In genomic region chr16:353404-354285, GRCh38 we compare ENCODE assay signal across 8 cellular contexts. TPM values are rescaled to one million over a fixed set of nuclear protein-coding genes. Genes with fewer than 3 reads are reported as not detected.
A peak's percentile ranks its signal among the peaks of the same experiment; 100 is the strongest.
DNase-seq lines count a peak whose midpoint lies in the region; ATAC-seq and TF ChIP-seq lines count a peak whose summit lies in the region.

No MANE protein-coding gene starts in this region.

- ATAC-seq in HCT116 (no peak), WTC11 (peak; percentile 4), GM21825 (IDR thresholded peaks at IDR 0.05; ENCODE audit: unreplicated experiment) (no peak)
- ATAC-seq in stimulated activated naive CD8-positive, alpha-beta T cell treated with anti-CD3 and anti-CD28 coated beads, Interleukin-15, amount 100 ng/mL, for 72 hours = no peak

- RAD21 ChIA-PET in HCT116 (lab: Charles Lee; ENCODE audit: low non-redundant PET in 1 of 2, low total read pairs in 2 of 2, uncharacterized antibody in 2 of 2, unreplicated experiment in 2 of 2) = interaction anchor here in 1 of 2 experiments (1.0 kb wide), 1 partner anchor 8 kb away, joined by 6 read pairs; no protein-coding TSS in a partner anchor

- H3K36me3 Mint-ChIP-seq in WTC11 = peaks cover 6% of the 10 kb centered on the region; the same call in 1 of the 2 replicates

- H3K27me3 Mint-ChIP-seq in WTC11 (ENCODE audit: low read depth) = no peaks in the 10 kb centered on the region; the same call in 1 of the 2 replicates
- H3K27me3 Mint-ChIP-seq in stimulated activated naive CD8-positive, alpha-beta T cell treated with anti-CD3 and anti-CD28 coated beads, Interleukin-15, amount 100 ng/mL, for 72 hours = no peaks in the 10 kb centered on the region

- TF ChIP-seq POLR2A in HCT116 (IDR thresholded peaks at IDR 0.05; ENCODE audit: borderline replicate concordance, extremely low read depth, insufficient read depth, insufficient read length) = no peak

- H3K9me3 Mint-ChIP-seq in WTC11 = no peaks in the 10 kb centered on the region
- no peaks in the 10 kb centered on the region for H3K9me3 Mint-ChIP-seq in stimulated activated naive CD8-positive, alpha-beta T cell treated with anti-CD3 and anti-CD28 coated beads, Interleukin-15, amount 100 ng/mL, for 72 hours

- CTCF ChIA-PET in HCT116 (lab: Charles Lee) = interaction anchor here (0.6 to 1.3 kb wide), 6 partner anchors 9 to 257 kb away, joined by 3 to 10 read pairs (median 4); partner anchors contain the start of gene MRPL28
- CTCF ChIA-PET in WTC11 (lab: Charles Lee) = interaction anchor here (0.6 to 2.8 kb wide), 66 partner anchors 9 to 616 kb away, joined by 3 to 42 read pairs (median 5); partner anchors contain the start of genes ARHGDIG, FAM234A, HBM and LUC7L

- TF ChIP-seq RAD21 in HCT116 (IDR thresholded peaks at IDR 0.05; ENCODE audit: low read depth) = no peak

- intact Hi-C loops in HCT116 (cut with micrococcal nuclease) = loop anchor here (5.0 kb wide), 1 partner anchor 126 kb away; the partner anchor contains the start of gene LUC7L

- H3K27me3 ChIP-seq in HCT116 (ENCODE audit: insufficient read depth, low read length) (no peaks in the 10 kb centered on the region), iPS-15b (ENCODE audit: control insufficient read depth, insufficient read depth, low read length) (no peaks in the 10 kb centered on the region)

- H3K9me3 ChIP-seq in HCT116 (ENCODE audit: control insufficient read depth in 1 of 2, insufficient read depth in 1 of 2, low read depth in 1 of 2, low read length in 2 of 2) (no peaks in the 10 kb centered on the region), iPS-15b (ENCODE audit: control insufficient read depth, insufficient read depth, low read length) (no peaks in the 10 kb centered on the region)

- H3K4me2 ChIP-seq in HCT116 (ENCODE audit: low read length) = peak overlapping the region; percentile 65

- BruUV-seq in HCT116 (replicated peaks; lab: Mats Ljungman, UMichigan) = no TSS peak

- TF ChIP-seq CTCF in HCT116 (IDR thresholded peaks at IDR 0.05 in 2 of 3, conservative IDR thresholded peaks at IDR 0.05 in 1 of 3; ENCODE audit: borderline replicate concordance in 1 of 3, insufficient read depth in 1 of 3, low read depth in 2 of 3, low read length in 2 of 3) (no peak), WTC11 (IDR thresholded peaks at IDR 0.05) (no peak)

- peak overlapping the region; percentile 26 to 45 for H3K4me3 ChIP-seq in HCT116 (replicated peaks in 1 of 2; ENCODE audit: low read depth in 1 of 2, low read length in 2 of 2)
- H3K4me3 ChIP-seq in iPS-15b (ENCODE audit: low read depth, low read length) = peak overlapping the region; percentile 47

- POLR2A ChIA-PET in HCT116 (lab: Charles Lee) = interaction anchor here (0.7 to 1.0 kb wide), 2 partner anchors 17 to 124 kb away, joined by 3 read pairs; partner anchors contain the start of gene MRPL28
- POLR2A ChIA-PET in WTC11 (lab: Charles Lee) = interaction anchor here (1.0 to 1.2 kb wide), 3 partner anchors 16 to 300 kb away, joined by 3 to 5 read pairs (median 4); partner anchors contain the start of genes POLR3K and SNRNP25

- no peaks in the 10 kb centered on the region for H4K20me1 ChIP-seq in HCT116 (ENCODE audit: insufficient read depth)

- H3K9ac ChIP-seq in HCT116 (ENCODE audit: low read length) (peak overlapping the region; percentile 39), iPS-15b (ENCODE audit: low read depth, low read length) (peak overlapping the region; percentile 47)

- peaks cover 6% of the 10 kb centered on the region for H3K4me1 Mint-ChIP-seq in WTC11
- peaks cover 52% of the 10 kb centered on the region for H3K4me1 Mint-ChIP-seq in stimulated activated naive CD8-positive, alpha-beta T cell treated with anti-CD3 and anti-CD28 coated beads, Interleukin-15, amount 100 ng/mL, for 72 hours

- no peak overlapping the region for H2AFZ ChIP-seq in HCT116 (ENCODE audit: low read depth, low read length, poor library complexity, severe bottlenecking)

- H3K4me1 ChIP-seq in HCT116 (ENCODE audit: control insufficient read depth in 1 of 2, insufficient read depth in 2 of 2, low read length in 2 of 2) (peaks cover 2 to 7% of the 10 kb centered on the region in 2 experiments; a peak in 1 of 4 replicates), iPS-15b (ENCODE audit: control insufficient read depth, insufficient read depth, low read length) (no peaks in the 10 kb centered on the region)

- DNase-seq in HCT116 (ENCODE audit: low read depth, low spot score) = no peak
- DNase-seq in WTC11 (ENCODE audit: low spot score) = no peak
- DNase-seq in stimulated activated naive CD8-positive, alpha-beta T cell treated with anti-CD3 and anti-CD28 coated beads, Interleukin-15, amount 100 ng/mL, for 72 hours = no peak
- no peak for DNase-seq in midbrain (lab: John Stamatoyannopoulos, UW)
- DNase-seq in NCI-H128 (lab: John Stamatoyannopoulos, UW; ENCODE audit: unreplicated experiment) = no peak
- DNase-seq in NAMALWA (ENCODE audit: low spot score) = no peak

- H3K4me3 Mint-ChIP-seq in WTC11 = peak overlapping the region; percentile 55
- peak overlapping the region; percentile 10 to 45 for H3K4me3 Mint-ChIP-seq in stimulated activated naive CD8-positive, alpha-beta T cell treated with anti-CD3 and anti-CD28 coated beads, Interleukin-15, amount 100 ng/mL, for 72 hours

- no peak overlapping the region for H3K27ac Mint-ChIP-seq in WTC11
- H3K27ac Mint-ChIP-seq in stimulated activated naive CD8-positive, alpha-beta T cell treated with anti-CD3 and anti-CD28 coated beads, Interleukin-15, amount 100 ng/mL, for 72 hours = peak overlapping the region in 1 of 2 donors; percentile 75

- peak overlapping the region; percentile 53; the same call in 1 of the 2 replicates for H3K27ac ChIP-seq in HCT116 (ENCODE audit: low read depth, low read length)

- peaks cover 28% of the 10 kb centered on the region for H3K79me2 ChIP-seq in HCT116 (ENCODE audit: insufficient read depth, low read length)

- no peaks in the 10 kb centered on the region for H3K9me2 ChIP-seq in HCT116 (ENCODE audit: insufficient read depth)

- H3K36me3 ChIP-seq in HCT116 (ENCODE audit: control insufficient read depth in 1 of 2, insufficient read depth in 2 of 2, low read length in 2 of 2) (0 out of 4 replicates have a peak, but pooled peaks cover 0 to 4% of the 10 kb centered on the region in 2 experiments), iPS-15b (ENCODE audit: control insufficient read depth, insufficient read depth, low read length) (no peaks in the 10 kb centered on the region)

TF ChIP-seq in HCT116, 20 proteins besides CTCF, POLR2A, EP300 and RAD21:
- TF ChIP-seq TCF7L2 (IDR thresholded peaks at IDR 0.05; ENCODE audit: borderline replicate concordance, extremely low read depth, insufficient read depth, insufficient read length) (no peak), ATF3 (IDR thresholded peaks at IDR 0.05) (no peak), SP1 (IDR thresholded peaks at IDR 0.05; ENCODE audit: low read depth) (no peak)

TF ChIP-seq in WTC11, 78 proteins besides CTCF, POLR2A, EP300 and RAD21 (continues in another document):
- TF ChIP-seq NR3C1 (CRISPR knock-in tag; conservative IDR thresholded peaks at IDR 0.05; ENCODE audit: low read depth) (no peak), STAT6 (CRISPR knock-in tag; conservative IDR thresholded peaks at IDR 0.05; ENCODE audit: low read depth) (no peak), CDX4 (CRISPR knock-in tag; IDR thresholded peaks at IDR 0.05; ENCODE audit: borderline replicate concordance) (no peak), CBFB (CRISPR knock-in tag; IDR thresholded peaks at IDR 0.05; ENCODE audit: low read depth) (no peak), EMX1 (CRISPR knock-in tag; IDR thresholded peaks at IDR 0.05) (no peak), ZNF317 (CRISPR knock-in tag; IDR thresholded peaks at IDR 0.05; ENCODE audit: borderline replicate concordance, low read depth) (no peak), ZNF671 (CRISPR knock-in tag; IDR thresholded peaks at IDR 0.05) (no peak), IRF2 (CRISPR knock-in tag; IDR thresholded peaks at IDR 0.05; ENCODE audit: borderline replicate concordance, low read depth) (no peak), ESRRA (CRISPR knock-in tag; IDR thresholded peaks at IDR 0.05; ENCODE audit: borderline replicate concordance) (no peak)

RNA-seq across cellular contexts. Expression of gene AXIN1, which starts 1.1 kb away (rescaled TPM):
- total RNA-seq in HCT116 (2021; ENCODE audit: unreplicated experiment) (20.2 TPM), WTC11 (2021) (48.0 to 50.3 TPM (median 48.9 TPM) in 3 replicates)
- 17.4 and 20.0 TPM in 2 replicates for polyA plus RNA-seq in HCT116 (2012)

RNA-seq across cellular contexts. Expression of gene MRPL28, which starts 16.7 kb away (rescaled TPM):
- 61.4 TPM for total RNA-seq in HCT116 (2021; ENCODE audit: unreplicated experiment)
- 68.8 and 76.4 TPM in 2 replicates for polyA plus RNA-seq in HCT116 (2012)
- 119 to 144 TPM (median 140 TPM) in 3 replicates for total RNA-seq in WTC11 (2021)

RNA-seq across cellular contexts. Expression of gene PGAP6, which starts 28.1 kb away (rescaled TPM):
- total RNA-seq in HCT116 (2021; ENCODE audit: unreplicated experiment) (35.4 TPM), WTC11 (2021) (104 to 108 TPM (median 107 TPM) in 3 replicates)
- 37.4 and 48.1 TPM in 2 replicates for polyA plus RNA-seq in HCT116 (2012)

RNA-seq across cellular contexts. Expression of gene NME4, which starts 43.4 kb away (rescaled TPM):
- 68.2 TPM for total RNA-seq in HCT116 (2021; ENCODE audit: unreplicated experiment)
- polyA plus RNA-seq in HCT116 (2012) = 84.8 and 86.0 TPM in 2 replicates
- total RNA-seq in WTC11 (2021) = 467 to 550 TPM (median 535 TPM) in 3 replicates

RNA-seq across cellular contexts. Expression of gene DECR2, which starts 48.0 kb away (rescaled TPM):
- total RNA-seq in HCT116 (2021; ENCODE audit: unreplicated experiment) (17.1 TPM), WTC11 (2021) (37.8 to 43.6 TPM (median 40.7 TPM) in 3 replicates)
- 13.6 and 15.8 TPM in 2 replicates for polyA plus RNA-seq in HCT116 (2012)
